In the genomic region with DNA sequence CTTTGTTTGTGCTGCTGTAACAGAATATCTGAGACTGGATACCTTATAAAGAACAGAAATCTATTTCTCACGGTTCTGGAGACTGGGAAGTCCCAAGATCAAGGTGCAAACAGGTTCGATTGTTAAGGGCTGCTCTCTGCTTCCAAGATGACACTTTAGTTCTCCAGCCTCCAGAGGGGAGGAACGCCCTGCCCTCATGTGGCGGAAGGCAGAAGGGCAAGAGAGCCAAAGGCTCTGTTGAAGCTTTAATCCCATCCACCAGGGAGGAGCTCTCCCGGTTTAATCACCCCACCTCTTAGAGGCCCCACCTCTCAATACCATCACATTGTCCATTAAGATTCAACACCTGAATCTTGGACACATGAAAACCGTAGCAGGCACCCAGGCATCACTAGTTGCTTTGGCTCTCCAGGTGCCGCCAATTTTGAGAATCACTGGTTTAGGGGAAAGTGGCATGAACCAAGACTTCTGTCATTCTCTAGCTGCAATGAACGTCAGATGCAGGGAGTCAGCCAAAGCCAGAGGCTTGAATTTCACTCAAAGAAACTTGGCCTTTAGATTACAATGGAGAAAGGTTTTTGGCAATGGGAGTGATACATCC, we compare ENCODE assay signal across 8 cellular contexts. TPM values are rescaled to one million over a fixed set of nuclear protein-coding genes. Genes with fewer than 3 reads are reported as not detected.
A peak's percentile ranks its signal among the peaks of the same experiment; 100 is the strongest.
DNase-seq lines count a peak whose midpoint lies in the region; ATAC-seq, FAIRE-seq and TF ChIP-seq lines count a peak whose summit lies in the region.

No MANE protein-coding gene starts in this region.

- H3K27ac ChIP-seq in right cardiac atrium (ENCODE audit: low read length) = peak overlapping the region; percentile 88

- no peak for FAIRE-seq in RCC 7860 (lab: Jason Lieb, UNC)

- H3K27me3 Mint-ChIP-seq in activated naive CD4-positive, alpha-beta T cell treated with anti-CD3 and anti-CD28 coated beads for 36 hours (ENCODE audit: low read depth) = no peaks in the 10 kb centered on the region

- DNase-seq in GM10248 (ENCODE audit: extremely low spot score) (peak; percentile 26), RCC 7860 (ENCODE audit: low spot score) (peak; percentile 12), right cardiac atrium (peak; percentile 57 to 83 (median 78)), ureter (ENCODE audit: low spot score) (no peak)
- peak; percentile 72 for DNase-seq in activated naive CD4-positive, alpha-beta T cell treated with anti-CD3 and anti-CD28 coated beads for 36 hours
- peak; percentile 31 for DNase-seq in stimulated activated CD4-positive, alpha-beta T cell treated with anti-CD3 and anti-CD28 coated beads, Interleukin-12 subunit alpha, Interleukin-12 subunit beta, amount 100 ng/mL, for 4 hours

- no peak overlapping the region for H3K4me3 Mint-ChIP-seq in activated naive CD4-positive, alpha-beta T cell treated with anti-CD3 and anti-CD28 coated beads for 36 hours

- TF ChIP-seq CTCF in GM10248 (IDR thresholded peaks at IDR 0.05; ENCODE audit: control extremely low read depth, extremely low read depth, low read depth, missing control alignments) = peak; percentile 70

- peaks cover 7% of the 10 kb centered on the region for H3K4me1 ChIP-seq in right cardiac atrium (ENCODE audit: control insufficient read depth, insufficient read depth, low read length)

- H3K9me3 ChIP-seq in right cardiac atrium (ENCODE audit: control insufficient read depth, low read length) = no peaks in the 10 kb centered on the region

- H3K4me1 Mint-ChIP-seq in activated naive CD4-positive, alpha-beta T cell treated with anti-CD3 and anti-CD28 coated beads for 36 hours (ENCODE audit: low read depth) = peaks cover 3% of the 10 kb centered on the region

- peak; percentile 58 for ATAC-seq in HG02623 (IDR thresholded peaks at IDR 0.05; ENCODE audit: unreplicated experiment)
- peak; percentile 78 to 84 for ATAC-seq in right cardiac atrium
- no peak for ATAC-seq in GM21367 (IDR thresholded peaks at IDR 0.05; ENCODE audit: unreplicated experiment)

- no peaks in the 10 kb centered on the region for H3K27me3 ChIP-seq in right cardiac atrium (ENCODE audit: control insufficient read depth, insufficient read depth)

- no peak overlapping the region for H3K4me3 ChIP-seq in right cardiac atrium (ENCODE audit: low read length)

- POLR2A ChIA-PET in GM10248 (lab: Yijun Ruan, JAX) = no interaction called here

- CTCF ChIA-PET in GM10248 (lab: Yijun Ruan, JAX) = interaction anchor here (0.9 to 3.5 kb wide), 10 partner anchors 9 to 423 kb away, joined by 3 to 83 read pairs (median 5); no protein-coding TSS in a partner anchor
- CTCF ChIA-PET in activated naive CD4-positive, alpha-beta T cell treated with anti-CD3 and anti-CD28 coated beads for 36 hours (lab: Charles Lee) = interaction anchor here (0.6 to 3.6 kb wide), 13 partner anchors 35 to 179 kb away, joined by 3 to 58 read pairs (median 3); no protein-coding TSS in a partner anchor

- no peaks in the 10 kb centered on the region for H3K9me3 Mint-ChIP-seq in activated naive CD4-positive, alpha-beta T cell treated with anti-CD3 and anti-CD28 coated beads for 36 hours

- H3K36me3 Mint-ChIP-seq in activated naive CD4-positive, alpha-beta T cell treated with anti-CD3 and anti-CD28 coated beads for 36 hours (ENCODE audit: low read depth) = no peaks in the 10 kb centered on the region

- H3K27ac Mint-ChIP-seq in activated naive CD4-positive, alpha-beta T cell treated with anti-CD3 and anti-CD28 coated beads for 36 hours = no peak overlapping the region

- intact Hi-C loops in activated naive CD4-positive, alpha-beta T cell treated with anti-CD3 and anti-CD28 coated beads for 36 hours (cut with micrococcal nuclease) = loop anchor here (1.0 to 10.0 kb wide), 3 partner anchors 105 to 238 kb away; no protein-coding TSS in a partner anchor
- intact Hi-C loops in right cardiac atrium (cut with DNase I) = loop anchor here in 3 of 4 donors (2.0 to 10.0 kb wide), 3 partner anchors 128 to 138 kb away; no protein-coding TSS in a partner anchor

- WGBS in right cardiac atrium = 17% methylated on average over 8 of the region's 8 CpGs

RNA-seq across cellular contexts. Expression of a gene that starts 15.6 kb away (rescaled TPM):
- total RNA-seq in activated naive CD4-positive, alpha-beta T cell treated with anti-CD3 and anti-CD28 coated beads for 36 hours = 10 to 100 TPM; 17.7 to 20.5 TPM
- total RNA-seq in right cardiac atrium (100 to 1,000 TPM; 255 to 871 (median 312) TPM), ureter (248 TPM)
- 442 TPM for polyA plus RNA-seq in right cardiac atrium

Comparison
In these comparisons a context has a peak if more than half of its experiments do, and no peak if none do; other contexts are left out.
1. RNA of a gene that starts 15.6 kb away (total RNA-seq): 255 to 871 TPM in right cardiac atrium and 248 TPM in ureter (single experiment); 17.7 to 20.5 TPM in activated naive CD4-positive, alpha-beta T cell treated with anti-CD3 and anti-CD28 coated beads for 36 hours; every median in the first group is over 10 times any median in the second.